15 cellular contexts compared by ENCODE assay signal in genomic region chr2:173056705-173057368, GRCh38.
"Had no signal": no experiment of that assay in that cellular context is flagged by ENCODE, and none has a peak within 500 bp of the region (broad histone marks: within the 10 kb centered on the region; RNA-seq: fewer than 3 reads in every experiment).

No MANE protein-coding gene starts in this region.

- ATAC-seq: left lobe of liver; natural killer cell; pancreas; stimulated activated memory B cell treated with anti-CD40 and anti-IgM and Interleukin-4, amounts not matched to agents 10 μg/mL and 1 μg/mL and 100 μg/mL, for 72 hours had no signal

- H3K4me1 ChIP-seq: sigmoid colon had no signal

- H3K27ac ChIP-seq: epithelial cell of prostate, neutrophil, pancreas, sigmoid colon, spleen had no signal

- H3K9me3 ChIP-seq: neutrophil, pancreas, sigmoid colon, spleen had no signal

- H3K27me3 ChIP-seq: pancreas, sigmoid colon, spleen had no signal

- H3K36me3 ChIP-seq: neutrophil, pancreas, sigmoid colon, spleen had no signal

- H3K4me3 ChIP-seq: pancreas, sigmoid colon, spleen had no signal

- DNase-seq: activated CD4-positive, alpha-beta memory T cell treated with anti-CD3 and anti-CD28 coated beads for 36 hours; activated CD4-positive, alpha-beta T cell treated with anti-CD3 and anti-CD28 coated beads for 4 hours; activated gamma-delta T cell treated with Interleukin-2 at 50 U/mL for 16 hours; activated T-cell treated with anti-CD3 and anti-CD28 coated beads for 4 hours; endodermal cell; kidney; natural killer cell; pancreas; sigmoid colon; spleen; stimulated activated CD4-positive, alpha-beta T cell treated with anti-CD3 and anti-CD28 coated beads, Interleukin-4, amount 100 ng/mL, for 4 hours had no signal
